Comparison of ENCODE assay signal across 9 cellular contexts in the genomic region with DNA sequence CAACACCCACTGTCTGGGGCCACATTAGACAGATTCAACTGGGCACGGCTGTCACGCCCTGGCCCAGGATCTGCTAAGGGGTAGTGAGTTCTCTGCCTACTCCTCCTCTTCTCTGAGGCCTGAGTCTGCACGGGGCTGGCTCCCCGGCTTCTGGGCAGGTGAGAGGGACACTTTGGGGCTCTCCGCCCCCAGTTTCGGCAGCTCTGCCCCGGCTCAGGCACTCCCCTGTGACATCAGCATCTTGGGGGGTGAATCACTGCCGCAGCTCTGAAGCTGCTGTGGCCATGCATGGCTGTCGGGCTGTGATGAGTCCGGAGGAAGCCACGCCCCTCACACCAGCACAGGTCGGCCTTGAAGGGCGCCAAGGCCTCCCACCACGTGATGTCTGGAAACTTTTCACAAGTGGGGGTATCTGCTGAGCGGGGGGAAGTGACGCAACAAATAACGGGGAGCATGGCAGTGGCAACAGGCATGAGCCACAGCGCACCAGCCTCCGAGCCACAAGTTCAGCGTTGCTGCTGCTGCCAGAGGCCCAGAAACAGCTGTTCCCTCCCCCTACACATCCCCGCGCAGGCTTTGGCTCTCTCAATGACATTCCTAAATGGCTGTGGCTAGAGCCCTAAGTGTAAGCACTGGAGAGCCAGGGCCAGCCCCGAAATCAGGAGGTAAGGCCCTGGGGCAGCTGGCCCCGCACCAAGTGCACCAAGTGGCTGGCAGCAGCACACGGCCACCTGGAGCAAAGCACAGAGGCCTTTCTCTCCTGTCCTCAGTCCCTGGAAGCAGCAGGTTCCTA. TPM values are rescaled to one million over a fixed set of nuclear protein-coding genes. Genes with fewer than 3 reads are reported as not detected.
DNase-seq lines count a peak whose midpoint lies in the region; ATAC-seq, FAIRE-seq and TF ChIP-seq lines count a peak whose summit lies in the region.
"Had no signal": no experiment of that assay in that cellular context is flagged by ENCODE, and none has a peak within 500 bp of the region (broad histone marks: within the 10 kb centered on the region; RNA-seq: fewer than 3 reads in every experiment).

No MANE protein-coding gene starts in this region.

- TF ChIP-seq EP300 in A549 (IDR thresholded peaks at IDR 0.05): no peak

- WGBS in A549 (ENCODE audit: missing lambda C conversion rate): 58% methylated on average over 12 of the region's 25 CpGs

- CTCF ChIA-PET in A549 (lab: Yijun Ruan, JAX): interaction anchor here (1.1 to 1.5 kb wide), 3 partner anchors 16 to 157 kb away, joined by 3 to 4 read pairs (median 4); no protein-coding TSS in a partner anchor

- H3K4me3 ChIP-seq in A549: no peak overlapping the region
- H3K4me3 ChIP-seq in duodenal mucosa (ENCODE audit: low read depth in 1 of 2, low read length in 2 of 2): peak overlapping the region; percentile 6 to 8

- TF ChIP-seq RAD21 in A549 (conservative IDR thresholded peaks at IDR 0.05 in 1 of 2, IDR thresholded peaks at IDR 0.05 in 1 of 2): no peak

- H3K4me2 ChIP-seq in A549: peak overlapping the region; percentile 66

- ATAC-seq in A549 (peak; percentile 70 to 71), GM19351 (IDR thresholded peaks at IDR 0.05; ENCODE audit: unreplicated experiment) (peak; percentile 83)

- DNase-seq in A549 (ENCODE audit: low read depth in 1 of 2, low spot score in 1 of 2): peak; percentile 72 to 74
- DNase-seq in HS-5 (ENCODE audit: low read depth): peak; percentile 84
- DNase-seq in activated CD8-positive, alpha-beta memory T cell treated with anti-CD3 and anti-CD28 coated beads for 24 hours: peak; percentile 92
- peak; percentile 95 for DNase-seq in mesenteric fat pad (ENCODE audit: low spot score)
- peak; percentile 61 for DNase-seq in stimulated activated CD8-positive, alpha-beta memory T cell treated with anti-CD3 and anti-CD28 coated beads, Interleukin-15, amount 100 ng/mL, for 24 hours (ENCODE audit: low read depth)
- DNase-seq in inferior parietal cortex (ENCODE audit: extremely low spot score): no peak

- H3K36me3 ChIP-seq in duodenal mucosa (ENCODE audit: control insufficient read depth in 1 of 2, insufficient read depth in 2 of 2, low read length in 2 of 2): peaks cover 10 to 59% of the 10 kb centered on the region in 2 donors

- no peaks in the 10 kb centered on the region for H3K27me3 ChIP-seq in duodenal mucosa (ENCODE audit: control insufficient read depth in 1 of 2, insufficient read depth in 2 of 2, low read length in 2 of 2)

- H3K27ac ChIP-seq in A549: peak overlapping the region; percentile 70 to 91
- H3K27ac ChIP-seq in duodenal mucosa (ENCODE audit: low read depth, low read length): peak overlapping the region; percentile 73

- no peak for TF ChIP-seq POLR2A in A549 (IDR thresholded peaks at IDR 0.05; ENCODE audit: low read length)

- H3K9ac ChIP-seq in duodenal mucosa (ENCODE audit: low read depth in 1 of 2, low read length in 2 of 2): peak overlapping the region; percentile 25 to 62

- FAIRE-seq in A549 (lab: Jason Lieb, UNC): no peak
- FAIRE-seq: G401.6 had no signal

- peaks cover 56% of the 10 kb centered on the region for H3K4me1 ChIP-seq in A549
- H3K4me1 ChIP-seq in duodenal mucosa (ENCODE audit: control insufficient read depth in 1 of 2, insufficient read depth in 2 of 2, low read length in 2 of 2): peaks cover 36 to 39% of the 10 kb centered on the region in 2 donors

- H3K9me3 ChIP-seq in A549 (no peaks in the 10 kb centered on the region), duodenal mucosa (ENCODE audit: control insufficient read depth in 1 of 2, low read length in 2 of 2) (no peaks in the 10 kb centered on the region)

- POLR2A ChIA-PET in A549 (lab: Yijun Ruan, JAX): interaction anchor here (0.9 to 3.1 kb wide), 4 partner anchors 12 to 102 kb away, joined by 3 to 12 read pairs (median 3); a partner anchor contains a TSS

- TF ChIP-seq CTCF in A549 (IDR thresholded peaks at IDR 0.05): no peak

TF ChIP-seq in A549, 52 proteins besides CTCF, POLR2A, EP300 and RAD21:
- peak; percentile 8 to 47; a peak in 1 of 4 replicates for TF ChIP-seq CEBPB (IDR thresholded peaks at IDR 0.05)
- TF ChIP-seq FOSB (CRISPR knock-in tag; IDR thresholded peaks at IDR 0.05): no peak
- TF ChIP-seq RFX5 (IDR thresholded peaks at IDR 0.05): no peak
- no peak for TF ChIP-seq ZSCAN20 (CRISPR knock-in tag; IDR thresholded peaks at IDR 0.05)
- no peak for TF ChIP-seq MYC (IDR thresholded peaks at IDR 0.05; ENCODE audit: borderline replicate concordance, low read length)
- no peak for TF ChIP-seq RARB (CRISPR knock-in tag; IDR thresholded peaks at IDR 0.05)
- TF ChIP-seq, protein P1, sequence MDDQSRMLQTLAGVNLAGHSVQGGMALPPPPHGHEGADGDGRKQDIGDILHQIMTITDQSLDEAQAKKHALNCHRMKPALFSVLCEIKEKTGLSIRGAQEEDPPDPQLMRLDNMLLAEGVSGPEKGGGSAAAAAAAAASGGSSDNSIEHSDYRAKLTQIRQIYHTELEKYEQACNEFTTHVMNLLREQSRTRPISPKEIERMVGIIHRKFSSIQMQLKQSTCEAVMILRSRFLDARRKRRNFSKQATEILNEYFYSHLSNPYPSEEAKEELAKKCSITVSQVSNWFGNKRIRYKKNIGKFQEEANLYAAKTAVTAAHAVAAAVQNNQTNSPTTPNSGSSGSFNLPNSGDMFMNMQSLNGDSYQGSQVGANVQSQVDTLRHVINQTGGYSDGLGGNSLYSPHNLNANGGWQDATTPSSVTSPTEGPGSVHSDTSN (IDR thresholded peaks at IDR 0.05): no peak
- TF ChIP-seq, protein P2, sequence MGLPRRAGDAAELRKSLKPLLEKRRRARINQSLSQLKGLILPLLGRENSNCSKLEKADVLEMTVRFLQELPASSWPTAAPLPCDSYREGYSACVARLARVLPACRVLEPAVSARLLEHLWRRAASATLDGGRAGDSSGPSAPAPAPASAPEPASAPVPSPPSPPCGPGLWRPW (IDR thresholded peaks at IDR 0.05): no peak
- no peak for TF ChIP-seq FOSL2 (IDR thresholded peaks at IDR 0.05)
- peak; percentile 40; the same call in 1 of the 2 replicates for TF ChIP-seq FOSL2 (CRISPR knock-in tag; IDR thresholded peaks at IDR 0.05)
- no peak for TF ChIP-seq HOXA7 (CRISPR knock-in tag; IDR thresholded peaks at IDR 0.05)
- TF ChIP-seq, protein P3, sequence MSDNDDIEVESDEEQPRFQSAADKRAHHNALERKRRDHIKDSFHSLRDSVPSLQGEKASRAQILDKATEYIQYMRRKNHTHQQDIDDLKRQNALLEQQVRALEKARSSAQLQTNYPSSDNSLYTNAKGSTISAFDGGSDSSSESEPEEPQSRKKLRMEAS (IDR thresholded peaks at IDR 0.05): peak; percentile 61; the same call in 1 of the 2 replicates
- TF ChIP-seq HOXB5 (CRISPR knock-in tag; IDR thresholded peaks at IDR 0.05): no peak
- no peak for TF ChIP-seq NFE2L2 (conservative IDR thresholded peaks at IDR 0.05; ENCODE audit: low read length)
- TF ChIP-seq, protein P4, sequence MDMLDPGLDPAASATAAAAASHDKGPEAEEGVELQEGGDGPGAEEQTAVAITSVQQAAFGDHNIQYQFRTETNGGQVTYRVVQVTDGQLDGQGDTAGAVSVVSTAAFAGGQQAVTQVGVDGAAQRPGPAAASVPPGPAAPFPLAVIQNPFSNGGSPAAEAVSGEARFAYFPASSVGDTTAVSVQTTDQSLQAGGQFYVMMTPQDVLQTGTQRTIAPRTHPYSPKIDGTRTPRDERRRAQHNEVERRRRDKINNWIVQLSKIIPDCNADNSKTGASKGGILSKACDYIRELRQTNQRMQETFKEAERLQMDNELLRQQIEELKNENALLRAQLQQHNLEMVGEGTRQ (IDR thresholded peaks at IDR 0.05): peak; percentile 77
- TF ChIP-seq ZC3H11A (IDR thresholded peaks at IDR 0.05): no peak

RNA-seq across cellular contexts. Expression of a gene that starts 26.3 kb away (rescaled TPM):
- polyA plus RNA-seq in A549 (2011; rRNA removed): 13.8 and 14.9 TPM in 2 replicates
- polyA plus RNA-seq in A549 (2012; cell fraction: cytosol; rRNA removed): 25.2 and 31.8 TPM in 2 replicates
- polyA plus RNA-seq in A549 (2012; cell fraction: nucleus; rRNA removed): 90.2 and 116 TPM in 2 replicates
- polyA plus RNA-seq in A549 (2017; fragmentation: RNase III; extraction: RNeasy Plus Mini Kit Qiagen cat#74134 plus additional on column Dnase treatment): 14.1 to 17.6 TPM (median 16.5 TPM) in 3 replicates
- polyA minus RNA-seq in A549 (2011; rRNA and poly(A)+ RNA removed): 19.2 and 28.2 TPM in 2 replicates
- 29.9 TPM for total RNA-seq in mesenteric fat pad

RNA-seq across cellular contexts. Expression of a gene that starts 54.4 kb away (rescaled TPM):
- polyA plus RNA-seq in A549 (2011; rRNA removed) (not detected in 2 replicates), A549 (2017; fragmentation: RNase III; extraction: RNeasy Plus Mini Kit Qiagen cat#74134 plus additional on column Dnase treatment) (0.03 TPM in 1 of 3 replicates, not detected in the others)
- not detected in 2 replicates for polyA plus RNA-seq in A549 (2012; cell fraction: cytosol; rRNA removed)
- polyA plus RNA-seq in A549 (2012; cell fraction: nucleus; rRNA removed): 0.02 TPM in 1 of 2 replicates, not detected in the other
- polyA minus RNA-seq in A549 (2011; rRNA and poly(A)+ RNA removed): not detected in 2 replicates
- not detected for total RNA-seq in mesenteric fat pad
